ENCODE assay signal across 2 cellular contexts in genomic region chr14:105467249-105467941, GRCh38.
A peak's percentile ranks its signal among the peaks of the same experiment; 100 is the strongest.
TF ChIP-seq lines count a peak whose summit lies in the region.

No MANE protein-coding gene starts in this region.

TF ChIP-seq in GM23338, 12 proteins besides CTCF, POLR2A, EP300 and RAD21:
- TF ChIP-seq NANOG (IDR thresholded peaks at IDR 0.05; ENCODE audit: borderline replicate concordance) = no peak
- TF ChIP-seq POLR2AphosphoS5 (IDR thresholded peaks at IDR 0.05; ENCODE audit: low read depth) = no peak

TF ChIP-seq in K562, 482 proteins besides CTCF, POLR2A, EP300 and RAD21:
- TF ChIP-seq ZNF740 (CRISPR knock-in tag; IDR thresholded peaks at IDR 0.05) (no peak), ZNF740 (tag; IDR thresholded peaks at IDR 0.05) (no peak), POLR2G (IDR thresholded peaks at IDR 0.05; ENCODE audit: low read depth, low read length) (0 out of 2 replicates have a peak, but pooled peaks have one; percentile 4)
